ENCODE assay signal across 8 cellular contexts in the genomic region with DNA sequence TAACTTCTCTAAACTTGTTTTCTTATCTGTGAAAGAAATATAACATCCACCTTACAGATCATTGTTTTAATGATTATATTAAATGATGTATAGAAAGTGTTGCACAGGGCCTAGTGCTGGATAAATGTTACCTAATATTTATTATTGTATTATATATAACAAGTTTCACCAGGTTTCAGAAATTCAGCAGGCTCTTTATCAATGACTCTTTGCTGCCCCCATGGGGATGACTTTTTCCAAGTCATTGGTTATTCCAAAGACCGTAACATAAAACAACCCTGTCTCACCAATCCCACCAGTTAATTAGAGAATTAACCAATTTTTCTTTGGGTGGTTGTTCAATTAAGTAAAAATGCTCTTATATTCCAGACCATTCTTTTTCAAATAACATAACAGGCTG. TPM values are rescaled to one million over a fixed set of nuclear protein-coding genes. Genes with fewer than 3 reads are reported as not detected.
DNase-seq lines count a peak whose midpoint lies in the region; ATAC-seq and TF ChIP-seq lines count a peak whose summit lies in the region.

No MANE protein-coding gene starts in this region.

- no peaks in the 10 kb centered on the region for H3K9me3 ChIP-seq in OCI-LY1 (ENCODE audit: low read length)
- no peaks in the 10 kb centered on the region for H3K9me3 ChIP-seq in liver (ENCODE audit: control insufficient read depth in 4 of 4, low read length in 3 of 4)

- H3K4me1 Mint-ChIP-seq in MCF 10A (ENCODE audit: insufficient read depth, unreplicated experiment): peaks cover 4% of the 10 kb centered on the region

- no peaks in the 10 kb centered on the region for H3K9me2 ChIP-seq in OCI-LY1 (ENCODE audit: low read depth, low read length)

- no peaks in the 10 kb centered on the region for H3K79me2 ChIP-seq in OCI-LY1 (ENCODE audit: insufficient read depth, low read length)

- H3K4me3 Mint-ChIP-seq in MCF 10A (ENCODE audit: unreplicated experiment): no peak overlapping the region

- no peak for ATAC-seq in HG03571 (IDR thresholded peaks at IDR 0.05; ENCODE audit: unreplicated experiment)

- POLR2A ChIA-PET in BJ (lab: Charles Lee): no interaction called here
- POLR2A ChIA-PET in MCF 10A (lab: Yijun Ruan, JAX): interaction anchor here (0.6 to 11.8 kb wide), 5 partner anchors 9 to 872 kb away, joined by 3 to 210 read pairs (median 3); a partner anchor contains a TSS

- TF ChIP-seq CTCF in BJ (IDR thresholded peaks at IDR 0.05; ENCODE audit: insufficient read depth, low read depth, low read length) (peak; percentile 63), GM12873 (IDR thresholded peaks at IDR 0.05; ENCODE audit: insufficient read depth, low read depth, low read length, missing control alignments) (peak; percentile 42), OCI-LY1 (IDR thresholded peaks at IDR 0.05; ENCODE audit: low read length) (peak; percentile 34), MCF 10A (IDR thresholded peaks at IDR 0.05; ENCODE audit: unreplicated experiment) (peak; percentile 64), liver (IDR thresholded peaks at IDR 0.05; ENCODE audit: low read depth, low read length, missing input control) (peak; percentile 51)

- no peak overlapping the region for H3K27ac Mint-ChIP-seq in MCF 10A (ENCODE audit: low read depth, unreplicated experiment)

- no TSS peak for BruUV-seq in MCF 10A (replicated peaks; lab: Mats Ljungman, UMichigan)

- peaks cover 37% of the 10 kb centered on the region for H3K36me3 Mint-ChIP-seq in MCF 10A (ENCODE audit: insufficient read depth, unreplicated experiment)

- intact Hi-C loops in MCF 10A (cut with micrococcal nuclease): loop anchor here (1.0 to 10.0 kb wide), 4 partner anchors 42 to 146 kb away; a partner anchor contains a TSS

- no peak for DNase-seq in BJ (ENCODE audit: low read depth)
- peak; percentile 77 for DNase-seq in MCF 10A (ENCODE audit: unreplicated experiment)
- no peak for DNase-seq in hippocampal formation (lab: John Stamatoyannopoulos, UW)
- DNase-seq in GM19238 (ENCODE audit: insufficient read length, low spot score): no peak

- no peaks in the 10 kb centered on the region for H3K27me3 Mint-ChIP-seq in MCF 10A (ENCODE audit: insufficient read depth, unreplicated experiment)

- H3K27me3 ChIP-seq in BJ (ENCODE audit: control insufficient read depth, insufficient read depth, low read length) (no peaks in the 10 kb centered on the region), OCI-LY1 (ENCODE audit: insufficient read depth, low read length) (no peaks in the 10 kb centered on the region), liver (ENCODE audit: control insufficient read depth in 4 of 4, insufficient read depth in 4 of 4, low read length in 3 of 4) (no peaks in the 10 kb centered on the region)

- H4K20me1 ChIP-seq in OCI-LY1 (ENCODE audit: insufficient read depth, low read length): no peaks in the 10 kb centered on the region

- no peak overlapping the region for H3K27ac ChIP-seq in OCI-LY1 (ENCODE audit: low read depth, low read length, poor library complexity, severe bottlenecking)
- no peak overlapping the region for H3K27ac ChIP-seq in liver (ENCODE audit: low read depth in 1 of 2, low read length in 2 of 2)

- no peak overlapping the region for H2AFZ ChIP-seq in OCI-LY1 (ENCODE audit: low read length)

- H3K9ac ChIP-seq in OCI-LY1 (ENCODE audit: low read length) (no peak overlapping the region), liver (ENCODE audit: low read depth in 1 of 2, low read length in 2 of 2) (no peak overlapping the region)

- CTCF ChIA-PET in BJ (lab: Yijun Ruan, JAX) (interaction anchor here (0.6 to 3.8 kb wide), 5 partner anchors 10 to 148 kb away, joined by 3 to 36 read pairs (median 4); a partner anchor contains a TSS), MCF 10A (lab: Yijun Ruan, JAX) (interaction anchor here (0.6 to 7.3 kb wide), 28 partner anchors 10 to 414 kb away, joined by 3 to 53 read pairs (median 6); a partner anchor contains a TSS)

- 20% methylated on average over 1 of the region's 1 CpG for WGBS in liver

- H3K4me3 ChIP-seq in BJ (ENCODE audit: low read depth, low read length) (no peak overlapping the region), OCI-LY1 (ENCODE audit: low read depth, low read length, poor library complexity, severe bottlenecking) (no peak overlapping the region), liver (ENCODE audit: low read depth in 1 of 3, low read length in 3 of 3) (no peak overlapping the region)

- H3F3A ChIP-seq in OCI-LY1 (ENCODE audit: insufficient read depth, low read length): no peaks in the 10 kb centered on the region

- H3K4me1 ChIP-seq in OCI-LY1 (ENCODE audit: insufficient read depth, low read length, severe bottlenecking) (no peaks in the 10 kb centered on the region), liver (ENCODE audit: control insufficient read depth in 4 of 4, insufficient read depth in 4 of 4, low read length in 3 of 4) (peaks cover 0 to 3% (median 0%) of the 10 kb centered on the region in 4 donors)

- no peak overlapping the region for H3K4me2 ChIP-seq in OCI-LY1 (ENCODE audit: low read length)

- H3K36me3 ChIP-seq in BJ (ENCODE audit: control insufficient read depth, insufficient read depth, low read length): no peaks in the 10 kb centered on the region
- no peaks in the 10 kb centered on the region; the same call in 1 of the 2 replicates for H3K36me3 ChIP-seq in OCI-LY1 (ENCODE audit: insufficient read depth, low read length)
- no peaks in the 10 kb centered on the region for H3K36me3 ChIP-seq in liver (ENCODE audit: control insufficient read depth in 4 of 4, insufficient read depth in 3 of 4, low read depth in 1 of 4, low read length in 3 of 4)

- H3K9me3 Mint-ChIP-seq in MCF 10A (ENCODE audit: unreplicated experiment): no peaks in the 10 kb centered on the region

- TF ChIP-seq RAD21 in liver (IDR thresholded peaks at IDR 0.05): peak; percentile 78 to 79

TF ChIP-seq in liver, 16 proteins besides CTCF, POLR2A, EP300 and RAD21:
- TF ChIP-seq FOXA2 (IDR thresholded peaks at IDR 0.05): no peak
- no peak for TF ChIP-seq RXRA (IDR thresholded peaks at IDR 0.05)
- no peak for TF ChIP-seq EGR1 (IDR thresholded peaks at IDR 0.05; ENCODE audit: low read depth in 2 of 2)
- TF ChIP-seq GABPA (IDR thresholded peaks at IDR 0.05 in 1 of 2, conservative IDR thresholded peaks at IDR 0.05 in 1 of 2): no peak
- TF ChIP-seq YY1 (IDR thresholded peaks at IDR 0.05): no peak

RNA-seq across cellular contexts. Expression of a gene that starts 7.3 kb away (rescaled TPM):
- 46.4 and 74.0 TPM in 2 replicates for polyA plus RNA-seq in BJ (2011; rRNA removed)
- polyA minus RNA-seq in BJ (2011; rRNA and poly(A)+ RNA removed): 46.5 and 78.0 TPM in 2 replicates
- total RNA-seq in MCF 10A (2022): 63.1 and 73.6 TPM in 2 replicates
- total RNA-seq in liver: 10 to 100 TPM; 13.8 to 16.7 TPM
- polyA plus RNA-seq in liver: 10 to 100 TPM; 15.2 to 17.7 TPM

RNA-seq across cellular contexts. Expression of a gene that starts 14.0 kb away (rescaled TPM):
- polyA plus RNA-seq in BJ (2011; rRNA removed) (89.4 and 134 TPM in 2 replicates), liver (10 to 100 TPM; 42.5 to 47.5 TPM)
- polyA minus RNA-seq in BJ (2011; rRNA and poly(A)+ RNA removed): 36.8 and 58.6 TPM in 2 replicates
- total RNA-seq in MCF 10A (2022) (123 and 125 TPM in 2 replicates), liver (10 to 100 TPM; 34.2 to 44.1 TPM)

RNA-seq across cellular contexts. Expression of a gene that starts 19.5 kb away (rescaled TPM):
- 13.5 and 19.3 TPM in 2 replicates for polyA plus RNA-seq in BJ (2011; rRNA removed)
- 9.7 and 14.4 TPM in 2 replicates for polyA minus RNA-seq in BJ (2011; rRNA and poly(A)+ RNA removed)
- 33.8 and 36.6 TPM in 2 replicates for total RNA-seq in MCF 10A (2022)
- 1 to 10 TPM; 7.2 to 9.0 TPM for total RNA-seq in liver
- polyA plus RNA-seq in liver: 1 to 10 TPM; 4.1 to 5.8 TPM

RNA-seq across cellular contexts. Expression of a gene that starts 21.9 kb away (rescaled TPM):
- polyA plus RNA-seq in BJ (2011; rRNA removed) (24.2 and 36.7 TPM in 2 replicates), liver (10 to 100 TPM; 41.4 to 45.8 TPM)
- polyA minus RNA-seq in BJ (2011; rRNA and poly(A)+ RNA removed): 26.1 and 34.5 TPM in 2 replicates
- total RNA-seq in MCF 10A (2022) (73.4 and 75.4 TPM in 2 replicates), liver (10 to 100 TPM; 17.8 to 37.2 TPM)

RNA-seq across cellular contexts. Expression of a gene that starts 21.9 kb away (rescaled TPM):
- polyA plus RNA-seq in BJ (2011; rRNA removed) (32.9 and 66.0 TPM in 2 replicates), liver (10 to 100 TPM; 48.7 to 61.9 TPM)
- 6.2 and 9.9 TPM in 2 replicates for polyA minus RNA-seq in BJ (2011; rRNA and poly(A)+ RNA removed)
- total RNA-seq in MCF 10A (2022) (514 and 683 TPM in 2 replicates), liver (10 to 100 TPM; 12.4 to 19.3 TPM)
